27 cellular contexts compared by ENCODE assay signal in genomic region chr2:74625658-74626425, GRCh38. TPM values are rescaled to one million over a fixed set of nuclear protein-coding genes. Genes with fewer than 3 reads are reported as not detected.
A peak's percentile ranks its signal among the peaks of the same experiment; 100 is the strongest.
DNase-seq lines count a peak whose midpoint lies in the region; ATAC-seq and TF ChIP-seq lines count a peak whose summit lies in the region.
"Had no signal": no experiment of that assay in that cellular context is flagged by ENCODE, and none has a peak within 500 bp of the region (broad histone marks: within the 10 kb centered on the region; RNA-seq: fewer than 3 reads in every experiment).

No MANE protein-coding gene starts in this region.

- no peak overlapping the region for H3K27ac Mint-ChIP-seq in activated CD4-positive, alpha-beta T cell treated with anti-CD3 and anti-CD28 coated beads, Interleukin-2, amount 10 ng/mL, durations not matched to agents 24 days and 14 days
- H3K27ac Mint-ChIP-seq in naive thymus-derived CD4-positive, alpha-beta T cell = no peak overlapping the region
- H3K27ac Mint-ChIP-seq: activated B cell treated with CpG ODN at 0.5 μM for 24 hours; activated CD4-positive, alpha-beta memory T cell treated with anti-CD3 and anti-CD28 coated beads for 36 hours; activated naive CD8-positive, alpha-beta T cell treated with anti-CD3 and anti-CD28 coated beads, Interleukin-2, amount 50 U/mL, for 24 hours; effector memory CD8-positive, alpha-beta T cell; memory B cell had no signal

- POLR2A ChIA-PET in naive thymus-derived CD4-positive, alpha-beta T cell (lab: Charles Lee) = no interaction called here

- CTCF ChIA-PET in naive thymus-derived CD4-positive, alpha-beta T cell (lab: Charles Lee) = no interaction called here

- no peaks in the 10 kb centered on the region for H3K9me3 Mint-ChIP-seq in activated CD4-positive, alpha-beta T cell treated with anti-CD3 and anti-CD28 coated beads, Interleukin-2, amount 10 ng/mL, durations not matched to agents 24 days and 14 days
- no peaks in the 10 kb centered on the region for H3K9me3 Mint-ChIP-seq in naive thymus-derived CD4-positive, alpha-beta T cell
- H3K9me3 Mint-ChIP-seq: activated B cell treated with CpG ODN at 0.5 μM for 24 hours; activated CD4-positive, alpha-beta memory T cell treated with anti-CD3 and anti-CD28 coated beads for 36 hours; activated naive CD8-positive, alpha-beta T cell treated with anti-CD3 and anti-CD28 coated beads, Interleukin-2, amount 50 U/mL, for 24 hours; effector memory CD8-positive, alpha-beta T cell; H9; memory B cell had no signal

- no peaks in the 10 kb centered on the region for H3K36me3 ChIP-seq in naive thymus-derived CD4-positive, alpha-beta T cell (ENCODE audit: control insufficient read depth in 2 of 3, insufficient read depth in 3 of 3, low read length in 3 of 3)
- H3K36me3 ChIP-seq: esophagus muscularis mucosa, SJCRH30, spleen had no signal

- no peaks in the 10 kb centered on the region for H3K4me1 Mint-ChIP-seq in activated CD4-positive, alpha-beta T cell treated with anti-CD3 and anti-CD28 coated beads, Interleukin-2, amount 10 ng/mL, durations not matched to agents 24 days and 14 days
- no peaks in the 10 kb centered on the region for H3K4me1 Mint-ChIP-seq in naive thymus-derived CD4-positive, alpha-beta T cell
- H3K4me1 Mint-ChIP-seq: activated B cell treated with CpG ODN at 0.5 μM for 24 hours; activated naive CD8-positive, alpha-beta T cell treated with anti-CD3 and anti-CD28 coated beads, Interleukin-2, amount 50 U/mL, for 24 hours; H9; memory B cell had no signal

- no peaks in the 10 kb centered on the region for H3K9me3 ChIP-seq in naive thymus-derived CD4-positive, alpha-beta T cell (ENCODE audit: control insufficient read depth in 2 of 3, low read length in 3 of 3)
- H3K9me3 ChIP-seq: esophagus muscularis mucosa, SJCRH30 had no signal

- H3K4me3 ChIP-seq in naive thymus-derived CD4-positive, alpha-beta T cell (ENCODE audit: low read length) = no peak overlapping the region
- H3K4me3 ChIP-seq: esophagus muscularis mucosa, SJCRH30, spleen had no signal

- no peak overlapping the region for H3K27ac ChIP-seq in naive thymus-derived CD4-positive, alpha-beta T cell (ENCODE audit: low read depth, low read length)
- H3K27ac ChIP-seq: esophagus muscularis mucosa, KMS-11, SJCRH30, spleen had no signal

- no peaks in the 10 kb centered on the region for H3K27me3 ChIP-seq in naive thymus-derived CD4-positive, alpha-beta T cell (ENCODE audit: control insufficient read depth in 2 of 2, insufficient read depth in 2 of 2, low read length in 2 of 2)
- H3K27me3 ChIP-seq: esophagus muscularis mucosa, spleen had no signal

- H3K27me3 Mint-ChIP-seq in activated CD4-positive, alpha-beta T cell treated with anti-CD3 and anti-CD28 coated beads, Interleukin-2, amount 10 ng/mL, durations not matched to agents 24 days and 14 days = peaks cover 12% of the 10 kb centered on the region
- peaks cover 0 to 18% (median 0%) of the 10 kb centered on the region in 5 donors for H3K27me3 Mint-ChIP-seq in naive thymus-derived CD4-positive, alpha-beta T cell
- H3K27me3 Mint-ChIP-seq: activated B cell treated with CpG ODN at 0.5 μM for 24 hours; activated CD4-positive, alpha-beta memory T cell treated with anti-CD3 and anti-CD28 coated beads for 36 hours; activated naive CD8-positive, alpha-beta T cell treated with anti-CD3 and anti-CD28 coated beads, Interleukin-2, amount 50 U/mL, for 24 hours; memory B cell had no signal

- no peak for TF ChIP-seq POLR2A in erythroblast (IDR thresholded peaks at IDR 0.05; ENCODE audit: low read length)

- no peaks in the 10 kb centered on the region for H3K36me3 Mint-ChIP-seq in activated CD4-positive, alpha-beta T cell treated with anti-CD3 and anti-CD28 coated beads, Interleukin-2, amount 10 ng/mL, durations not matched to agents 24 days and 14 days (ENCODE audit: low read depth)
- no peaks in the 10 kb centered on the region for H3K36me3 Mint-ChIP-seq in naive thymus-derived CD4-positive, alpha-beta T cell
- H3K36me3 Mint-ChIP-seq: activated CD4-positive, alpha-beta memory T cell treated with anti-CD3 and anti-CD28 coated beads for 36 hours; memory B cell had no signal

- DNase-seq in activated CD4-positive, alpha-beta T cell treated with anti-CD3 and anti-CD28 coated beads, Interleukin-2, amount 10 ng/mL, durations not matched to agents 24 days and 14 days = peak; percentile 53
- DNase-seq in activated CD4-positive, alpha-beta T cell treated with anti-CD3 and anti-CD28 coated beads for 1 hour = no peak
- peak; percentile 65 for DNase-seq in RKO (ENCODE audit: low spot score)
- peak; percentile 17 to 31 for DNase-seq in erythroblast (lab: John Stamatoyannopoulos, UW)
- no peak for DNase-seq in GM19240 (ENCODE audit: insufficient read length, low spot score)
- no peak for DNase-seq in naive thymus-derived CD4-positive, alpha-beta T cell
- DNase-seq: activated B cell treated with CpG ODN at 0.5 μM for 24 hours; activated CD4-positive, alpha-beta memory T cell treated with anti-CD3 and anti-CD28 coated beads for 36 hours; activated effector memory CD4-positive, alpha-beta T cell treated with anti-CD3 and anti-CD28 coated beads, Interleukin-2, amount 50 U/mL, for 16 hours; activated naive CD8-positive, alpha-beta T cell treated with anti-CD3 and anti-CD28 coated beads, Interleukin-2, amount 50 U/mL, for 24 hours; effector memory CD8-positive, alpha-beta T cell; H9; NCI-H1092 treated with DMSO at 0.1 percent for 48 hours; NCI-H1930; NCI-H2227 treated with DMSO at 0.1 percent for 48 hours; NCI-H748 treated with DMSO at 0.1 percent for 48 hours; SJCRH30; spleen; stimulated activated CD4-positive, alpha-beta T cell treated with anti-CD3 and anti-CD28 coated beads, Interleukin-4, amount 100 ng/mL, for 24 hours; stimulated activated naive CD4-positive, alpha-beta T cell treated with Interleukin-2 at 50 U/mL for 16 hours had no signal

- intact Hi-C loops in activated CD4-positive, alpha-beta T cell treated with anti-CD3 and anti-CD28 coated beads, Interleukin-2, amount 10 ng/mL, durations not matched to agents 24 days and 14 days (cut with micrococcal nuclease) = no loop called here
- intact Hi-C loops in naive thymus-derived CD4-positive, alpha-beta T cell (cut with micrococcal nuclease) = no loop called here

- H3K4me3 Mint-ChIP-seq in activated CD4-positive, alpha-beta T cell treated with anti-CD3 and anti-CD28 coated beads, Interleukin-2, amount 10 ng/mL, durations not matched to agents 24 days and 14 days = no peak overlapping the region
- H3K4me3 Mint-ChIP-seq in naive thymus-derived CD4-positive, alpha-beta T cell = no peak overlapping the region
- H3K4me3 Mint-ChIP-seq: activated B cell treated with CpG ODN at 0.5 μM for 24 hours; activated CD4-positive, alpha-beta memory T cell treated with anti-CD3 and anti-CD28 coated beads for 36 hours; activated naive CD8-positive, alpha-beta T cell treated with anti-CD3 and anti-CD28 coated beads, Interleukin-2, amount 50 U/mL, for 24 hours; effector memory CD8-positive, alpha-beta T cell; H9; memory B cell had no signal

- no peaks in the 10 kb centered on the region for H3K4me1 ChIP-seq in naive thymus-derived CD4-positive, alpha-beta T cell (ENCODE audit: control insufficient read depth in 2 of 2, insufficient read depth in 2 of 2, low read length in 2 of 2)
- H3K4me1 ChIP-seq: esophagus muscularis mucosa, SJCRH30, spleen had no signal

- ATAC-seq in HG03280 (IDR thresholded peaks at IDR 0.05; ENCODE audit: unreplicated experiment) = no peak
- no peak for ATAC-seq in naive thymus-derived CD4-positive, alpha-beta T cell
- no peak for ATAC-seq in HG03025 (IDR thresholded peaks at IDR 0.05; ENCODE audit: low FRiP score, unreplicated experiment)
- ATAC-seq: activated naive CD8-positive, alpha-beta T cell treated with anti-CD3 and anti-CD28 coated beads, Interleukin-2, amount 50 U/mL, for 24 hours; effector memory CD8-positive, alpha-beta T cell had no signal

RNA-seq across cellular contexts. Expression of gene M1AP, which starts 22.3 kb away (rescaled TPM):
- total RNA-seq in activated CD4-positive, alpha-beta T cell treated with anti-CD3 and anti-CD28 coated beads, Interleukin-2, amount 10 ng/mL, durations not matched to agents 24 days and 14 days = not detected in 2 replicates
- under 1 TPM in 1 of 5 experiments, not detected in 4; 0.39 TPM for total RNA-seq in naive thymus-derived CD4-positive, alpha-beta T cell
- not detected for polyA plus RNA-seq in naive thymus-derived CD4-positive, alpha-beta T cell
- total RNA-seq: activated B cell treated with CpG ODN at 0.5 μM for 24 hours; activated CD4-positive, alpha-beta memory T cell treated with anti-CD3 and anti-CD28 coated beads for 36 hours; Daoy; OCI-LY7; SJCRH30 had no signal

RNA-seq across cellular contexts. Expression of gene SEMA4F, which starts 28.2 kb away (rescaled TPM):
- 3.5 and 4.8 TPM in 2 replicates for total RNA-seq in activated CD4-positive, alpha-beta T cell treated with anti-CD3 and anti-CD28 coated beads, Interleukin-2, amount 10 ng/mL, durations not matched to agents 24 days and 14 days
- total RNA-seq in naive thymus-derived CD4-positive, alpha-beta T cell = 10 to 100 TPM in 3 of 5 experiments, 1 to 10 TPM in 2; 5.7 to 23.6 (median 11.0) TPM
- polyA plus RNA-seq in naive thymus-derived CD4-positive, alpha-beta T cell = 1 to 10 TPM; 6.9 to 8.6 TPM

Comparison
In these comparisons a context has a peak if more than half of its experiments do, and no peak if none do; other contexts are left out.
1. DNase-seq: peak in activated CD4-positive, alpha-beta T cell treated with anti-CD3 and anti-CD28 coated beads, Interleukin-2, amount 10 ng/mL, durations not matched to agents 24 days and 14 days (single experiment), RKO (single experiment) and erythroblast (2 of 2); none in activated CD4-positive, alpha-beta T cell treated with anti-CD3 and anti-CD28 coated beads for 1 hour (single experiment), GM19240 (single experiment) and naive thymus-derived CD4-positive, alpha-beta T cell (0 of 9).